In the genomic region with DNA sequence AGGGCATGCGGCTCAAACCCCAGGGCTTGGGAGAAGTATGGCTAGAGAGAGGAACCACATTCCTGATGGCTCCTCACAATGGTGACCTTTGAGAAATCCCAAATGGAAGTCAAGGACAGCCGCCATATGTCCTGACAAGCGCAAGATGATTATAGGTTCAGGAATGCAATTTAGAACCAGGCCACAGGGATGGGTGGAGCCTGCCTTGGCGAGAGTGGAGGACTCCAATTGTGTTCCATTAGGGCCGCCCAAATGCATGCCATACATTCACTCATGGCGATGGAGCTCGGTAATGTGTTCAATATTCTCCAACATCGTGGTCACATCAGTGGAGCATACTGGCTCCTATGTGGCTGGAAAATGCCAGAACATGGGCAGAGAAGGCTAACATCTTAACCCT, we compare ENCODE assay signal across 26 cellular contexts.
"Had no signal": no experiment of that assay in that cellular context is flagged by ENCODE, and none has a peak within 500 bp of the region (broad histone marks: within the 10 kb centered on the region; RNA-seq: fewer than 3 reads in every experiment).

No MANE protein-coding gene starts in this region.

- H3K4me3 ChIP-seq: Peyer's patch, SK-N-MC had no signal

- DNase-seq: activated CD4-positive, alpha-beta T cell treated with anti-CD3 and anti-CD28 coated beads, Interleukin-2, amount 10 ng/mL, durations not matched to agents 24 days and 14 days; activated CD4-positive, alpha-beta T cell treated with anti-CD3 and anti-CD28 coated beads, Interleukin-2, amount 50 U/mL, for 4 hours; activated CD8-positive, alpha-beta memory T cell treated with anti-CD3 and anti-CD28 coated beads, Interleukin-2, amount 50 U/mL, for 4 hours; activated gamma-delta T cell treated with Interleukin-2 at 50 U/mL for 16 hours; activated naive CD4-positive, alpha-beta T cell treated with anti-CD3 and anti-CD28 coated beads for 36 hours; activated naive CD8-positive, alpha-beta T cell treated with anti-CD3 and anti-CD28 coated beads, Interleukin-2, amount 50 U/mL, for 24 hours; activated T-cell treated with anti-CD3 and anti-CD28 coated beads for 4 hours; activated T-cell treated with anti-CD3 and anti-CD28 coated beads, Interleukin-2, amount 50 U/mL, for 4 hours; anterior cingulate cortex; caudate nucleus; cerebellar nuclear complex; NCI-H1092 treated with DMSO at 0.1 percent for 48 hours; NCI-H1417; NCI-H146; NCI-H187; NCI-H2029 treated with DMSO at 0.1 percent for 48 hours; NCI-H2107; NCI-H2171; NCI-H510A; NCI-H526; NCI-H748 treated with DMSO at 0.1 percent for 48 hours; NK-92 treated with Interleukin-12 subunit alpha and Interleukin-12 subunit beta, amount 100 ng/mL, for 24 hours; PC-3; Peyer's patch; T1000 had no signal
